ENCODE assay signal across 1 cellular context in genomic region chr9:130328349-130328801, GRCh38.
A peak's percentile ranks its signal among the peaks of the same experiment; 100 is the strongest.
TF ChIP-seq lines count a peak whose summit lies in the region.

No MANE protein-coding gene starts in this region.

TF ChIP-seq in IMR-90, 13 proteins besides CTCF, POLR2A, EP300 and RAD21:
- TF ChIP-seq CEBPB (IDR thresholded peaks at IDR 0.05; ENCODE audit: low read depth, low read length): peak; percentile 31; the same call in 1 of the 2 replicates
- no peak for TF ChIP-seq RCOR1 (IDR thresholded peaks at IDR 0.05; ENCODE audit: insufficient replicate concordance, low read length)
- no peak for TF ChIP-seq SMC3 (IDR thresholded peaks at IDR 0.05; ENCODE audit: low read depth, low read length)
